ENCODE assay signal across 19 cellular contexts in the genomic region with DNA sequence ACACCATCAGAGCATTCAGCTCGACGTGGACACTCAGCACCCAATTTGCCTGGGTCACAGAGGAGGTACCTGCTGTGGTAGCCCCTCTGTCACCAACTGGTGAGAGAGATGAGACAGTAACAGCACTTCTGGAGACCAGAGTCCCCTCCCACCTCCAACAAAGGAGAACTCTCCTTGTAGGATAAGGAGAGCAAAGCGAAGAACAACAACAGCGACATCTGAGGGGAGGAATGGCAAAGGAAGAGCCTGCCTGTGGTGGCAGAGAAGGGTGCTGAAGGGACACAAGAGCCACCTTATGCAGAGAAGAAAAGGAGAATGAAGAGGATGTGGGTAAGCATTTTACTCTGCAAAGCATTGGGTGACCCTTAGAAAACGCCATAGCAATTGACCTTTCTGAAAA.
"Had no signal": no experiment of that assay in that cellular context is flagged by ENCODE, and none has a peak within 500 bp of the region (broad histone marks: within the 10 kb centered on the region; RNA-seq: fewer than 3 reads in every experiment).

No MANE protein-coding gene starts in this region.

- H3K27ac Mint-ChIP-seq: dendritic cell treated with granulocyte-macrophage colony-stimulating factor and Interleukin-4, amounts not matched to agents 40 ng/mL and 50 ng/mL, for 4 days; effector memory CD8-positive, alpha-beta T cell; naive thymus-derived CD4-positive, alpha-beta T cell had no signal

- H3K27me3 Mint-ChIP-seq: dendritic cell treated with granulocyte-macrophage colony-stimulating factor and Interleukin-4, amounts not matched to agents 40 ng/mL and 50 ng/mL, for 4 days; effector memory CD8-positive, alpha-beta T cell; naive thymus-derived CD4-positive, alpha-beta T cell had no signal

- H3K4me3 Mint-ChIP-seq: dendritic cell treated with granulocyte-macrophage colony-stimulating factor and Interleukin-4, amounts not matched to agents 40 ng/mL and 50 ng/mL, for 4 days; effector memory CD8-positive, alpha-beta T cell; naive thymus-derived CD4-positive, alpha-beta T cell had no signal

- H3K36me3 ChIP-seq: colonic mucosa, esophagus muscularis mucosa, gastrocnemius medialis, lower lobe of right lung had no signal

- H3K27ac ChIP-seq: colonic mucosa, esophagus muscularis mucosa, gastrocnemius medialis, heart right ventricle, left lung, lower lobe of right lung had no signal

- H3K9me3 ChIP-seq: colonic mucosa, esophagus muscularis mucosa, gastrocnemius medialis, heart right ventricle, left lung, lower lobe of right lung had no signal

- ATAC-seq: effector memory CD8-positive, alpha-beta T cell; gastrocnemius medialis; heart right ventricle; left cardiac atrium; left lung; left ventricle myocardium superior; lower lobe of right lung; naive thymus-derived CD4-positive, alpha-beta T cell had no signal

- DNase-seq: colonic mucosa; cortex of kidney; effector CD8-positive, alpha-beta T cell; effector memory CD8-positive, alpha-beta T cell; foreskin melanocyte; gastrocnemius medialis; glutamatergic neuron; head of caudate nucleus; heart right ventricle; hippocampal formation; left cardiac atrium; left lung; left ventricle myocardium superior; lower lobe of right lung; mesendoderm; midbrain; naive thymus-derived CD4-positive, alpha-beta T cell had no signal

- H3K9me3 Mint-ChIP-seq: dendritic cell treated with granulocyte-macrophage colony-stimulating factor and Interleukin-4, amounts not matched to agents 40 ng/mL and 50 ng/mL, for 4 days; effector memory CD8-positive, alpha-beta T cell; naive thymus-derived CD4-positive, alpha-beta T cell had no signal

- H3K4me1 ChIP-seq: colonic mucosa, gastrocnemius medialis, heart right ventricle, left lung, lower lobe of right lung had no signal

- H3K4me3 ChIP-seq: colonic mucosa, esophagus muscularis mucosa, gastrocnemius medialis, heart right ventricle, left lung, lower lobe of right lung had no signal

- H3K27me3 ChIP-seq: colonic mucosa, esophagus muscularis mucosa, gastrocnemius medialis, heart right ventricle, left lung had no signal
